ENCODE assay signal across 23 cellular contexts in the genomic region with DNA sequence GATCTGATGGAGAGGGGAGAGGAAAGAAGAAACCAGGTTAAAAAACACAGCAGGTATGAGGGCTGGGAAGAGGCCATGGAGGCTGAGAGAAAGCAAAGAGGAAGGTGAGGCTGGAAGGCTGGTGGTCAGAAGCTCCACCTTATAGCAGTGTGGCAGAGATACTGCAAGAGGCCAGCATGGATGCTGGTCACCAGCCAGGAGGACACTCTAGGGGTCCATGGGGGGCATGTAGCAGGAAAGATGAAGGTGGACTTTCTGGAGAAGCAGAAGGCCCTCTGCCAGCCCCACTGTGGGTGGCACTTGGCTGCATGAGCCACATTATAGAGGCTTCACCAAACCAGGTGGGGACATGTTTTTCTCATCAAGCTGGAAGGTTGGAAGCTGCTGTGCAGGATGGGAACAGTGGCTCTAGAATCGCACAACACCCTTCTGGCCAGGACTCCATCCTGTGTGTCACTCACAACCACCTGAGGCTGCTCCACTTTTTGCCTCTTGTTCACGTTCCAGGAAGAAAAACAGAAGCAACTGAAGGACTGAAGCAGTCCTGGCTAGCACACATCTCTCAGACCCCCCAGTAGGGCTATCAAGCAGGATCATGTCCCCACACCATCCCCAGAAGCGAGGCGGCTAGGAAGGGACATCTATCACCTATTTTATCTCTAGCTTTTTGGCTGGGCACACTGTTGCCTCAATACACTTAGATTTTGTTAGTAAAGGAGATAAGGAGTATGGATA.
"Had no signal": no experiment of that assay in that cellular context is flagged by ENCODE, and none has a peak within 500 bp of the region (broad histone marks: within the 10 kb centered on the region; RNA-seq: fewer than 3 reads in every experiment).

No MANE protein-coding gene starts in this region.

- H3K4me1 Mint-ChIP-seq: immature natural killer cell; naive thymus-derived CD4-positive, alpha-beta T cell; nephron progenitor cell; stimulated activated memory B cell treated with anti-CD40 and anti-IgM and Interleukin-4, amounts not matched to agents 10 μg/mL and 1 μg/mL and 100 μg/mL, for 72 hours had no signal

- H3K4me3 Mint-ChIP-seq: dendritic cell treated with granulocyte-macrophage colony-stimulating factor and Interleukin-4, amounts not matched to agents 40 ng/mL and 50 ng/mL, for 4 days; immature natural killer cell; mesothelial cell of epicardium; naive thymus-derived CD4-positive, alpha-beta T cell; nephron progenitor cell; stimulated activated memory B cell treated with anti-CD40 and anti-IgM and Interleukin-4, amounts not matched to agents 10 μg/mL and 1 μg/mL and 100 μg/mL, for 72 hours; stimulated activated naive CD8-positive, alpha-beta T cell treated with anti-CD3 and anti-CD28 coated beads, Interleukin-15, Interleukin-2, amounts not matched to agents 100 ng/mL and 50 ng/mL, for 24 hours had no signal

- H3K9me3 ChIP-seq: mucosa of descending colon, neutrophil, psoas muscle, sigmoid colon, thoracic aorta, transverse colon, vagina had no signal

- H3K9me3 Mint-ChIP-seq: dendritic cell treated with granulocyte-macrophage colony-stimulating factor and Interleukin-4, amounts not matched to agents 40 ng/mL and 50 ng/mL, for 4 days; immature natural killer cell; mesothelial cell of epicardium had no signal

- H3K27me3 ChIP-seq: neutrophil, sigmoid colon, transverse colon, vagina had no signal

- H3K27ac Mint-ChIP-seq: dendritic cell treated with granulocyte-macrophage colony-stimulating factor and Interleukin-4, amounts not matched to agents 40 ng/mL and 50 ng/mL, for 4 days; immature natural killer cell; mesothelial cell of epicardium; naive thymus-derived CD4-positive, alpha-beta T cell; nephron progenitor cell; stimulated activated memory B cell treated with anti-CD40 and anti-IgM and Interleukin-4, amounts not matched to agents 10 μg/mL and 1 μg/mL and 100 μg/mL, for 72 hours; stimulated activated naive CD8-positive, alpha-beta T cell treated with anti-CD3 and anti-CD28 coated beads, Interleukin-15, Interleukin-2, amounts not matched to agents 100 ng/mL and 50 ng/mL, for 24 hours had no signal

- ATAC-seq: mucosa of descending colon; naive thymus-derived CD4-positive, alpha-beta T cell; psoas muscle; right cardiac atrium; stimulated activated memory B cell treated with anti-CD40 and anti-IgM and Interleukin-4, amounts not matched to agents 10 μg/mL and 1 μg/mL and 100 μg/mL, for 72 hours had no signal

- H3K9ac ChIP-seq: parathyroid adenoma had no signal

- H3K27me3 Mint-ChIP-seq: dendritic cell treated with granulocyte-macrophage colony-stimulating factor and Interleukin-4, amounts not matched to agents 40 ng/mL and 50 ng/mL, for 4 days; stimulated activated memory B cell treated with anti-CD40 and anti-IgM and Interleukin-4, amounts not matched to agents 10 μg/mL and 1 μg/mL and 100 μg/mL, for 72 hours had no signal

- H3K27ac ChIP-seq: neutrophil, parathyroid adenoma, psoas muscle, sigmoid colon, thoracic aorta, transverse colon, vagina had no signal

- H3K36me3 ChIP-seq: neutrophil, sigmoid colon, thoracic aorta, transverse colon, vagina had no signal

- H3K4me3 ChIP-seq: mucosa of descending colon, psoas muscle, sigmoid colon, thoracic aorta, transverse colon, vagina had no signal

- H3K36me3 Mint-ChIP-seq: immature natural killer cell; mesothelial cell of epicardium; naive thymus-derived CD4-positive, alpha-beta T cell; stimulated activated memory B cell treated with anti-CD40 and anti-IgM and Interleukin-4, amounts not matched to agents 10 μg/mL and 1 μg/mL and 100 μg/mL, for 72 hours had no signal

- H3K4me1 ChIP-seq: parathyroid adenoma, psoas muscle, sigmoid colon, transverse colon had no signal

- DNase-seq: caudate nucleus; cerebellar nuclear complex; effector memory CD4-positive, alpha-beta T cell; erythroblast; hypothalamus; immature natural killer cell; mesenchymal stem cell; mucosa of descending colon; naive thymus-derived CD4-positive, alpha-beta T cell; nephron progenitor cell; psoas muscle; right cardiac atrium; sigmoid colon; stimulated activated CD4-positive, alpha-beta T cell treated with anti-CD3 and anti-CD28 coated beads, Interleukin-4, amount 100 ng/mL, for 4 hours; transverse colon had no signal
